ENCODE assay signal across 12 cellular contexts in genomic region chr1:236465231-236465958, GRCh38. TPM values are rescaled to one million over a fixed set of nuclear protein-coding genes. Genes with fewer than 3 reads are reported as not detected.
DNase-seq lines count a peak whose midpoint lies in the region; ATAC-seq and TF ChIP-seq lines count a peak whose summit lies in the region.
"Had no signal": no experiment of that assay in that cellular context is flagged by ENCODE, and none has a peak within 500 bp of the region (broad histone marks: within the 10 kb centered on the region; RNA-seq: fewer than 3 reads in every experiment).

No MANE protein-coding gene starts in this region.

- ATAC-seq in GM19324 (IDR thresholded peaks at IDR 0.05; ENCODE audit: low FRiP score, unreplicated experiment) (peak; percentile 35), HG02588 (IDR thresholded peaks at IDR 0.05; ENCODE audit: unreplicated experiment) (peak; percentile 8), HG03460 (IDR thresholded peaks at IDR 0.05; ENCODE audit: unreplicated experiment) (peak; percentile 34), heart right ventricle (no peak)
- ATAC-seq in naive thymus-derived CD4-positive, alpha-beta T cell, result no peak

- no peak overlapping the region for H3K27ac ChIP-seq in naive thymus-derived CD4-positive, alpha-beta T cell (ENCODE audit: low read depth, low read length)
- no peak overlapping the region for H3K27ac ChIP-seq in heart right ventricle
- H3K27ac ChIP-seq: thoracic aorta had no signal

- TF ChIP-seq CTCF in heart right ventricle (IDR thresholded peaks at IDR 0.05), result no peak

- H3K4me3 ChIP-seq in naive thymus-derived CD4-positive, alpha-beta T cell (ENCODE audit: low read length), result peak overlapping the region; percentile 4
- no peak overlapping the region for H3K4me3 ChIP-seq in heart right ventricle
- H3K4me3 ChIP-seq: thoracic aorta had no signal

- H3K36me3 ChIP-seq in naive thymus-derived CD4-positive, alpha-beta T cell (ENCODE audit: control insufficient read depth in 2 of 3, insufficient read depth in 3 of 3, low read length in 3 of 3), result no peaks in the 10 kb centered on the region
- no peaks in the 10 kb centered on the region for H3K36me3 ChIP-seq in heart right ventricle
- H3K36me3 ChIP-seq: thoracic aorta had no signal

- intact Hi-C loops in naive thymus-derived CD4-positive, alpha-beta T cell (cut with micrococcal nuclease), result no loop called here
- intact Hi-C loops in heart right ventricle (cut with DNase I), result no loop called here

- peaks cover 11 to 39% (median 21%) of the 10 kb centered on the region in 5 donors for H3K27me3 Mint-ChIP-seq in naive thymus-derived CD4-positive, alpha-beta T cell

- 82 to 86% methylated on average over 9 of the region's 9 CpGs for WGBS in heart right ventricle, 2 donors

- H3K27me3 ChIP-seq in naive thymus-derived CD4-positive, alpha-beta T cell (ENCODE audit: control insufficient read depth in 2 of 2, insufficient read depth in 2 of 2, low read length in 2 of 2), result no peaks in the 10 kb centered on the region
- H3K27me3 ChIP-seq in heart right ventricle, result peaks cover 0 to 4% (median 0%) of the 10 kb centered on the region in 7 donors

- H3K36me3 Mint-ChIP-seq in naive thymus-derived CD4-positive, alpha-beta T cell, result peaks cover 0 to 5% (median 0%) of the 10 kb centered on the region in 5 donors

- H3K9me3 Mint-ChIP-seq in naive thymus-derived CD4-positive, alpha-beta T cell, result peaks cover 0 to 1% (median 0%) of the 10 kb centered on the region in 11 donors
- H3K9me3 Mint-ChIP-seq: activated T-helper 2 cell treated with anti-CD3 and anti-CD28 coated beads, Interferon-gamma antibody, Interleukin-2, Interleukin-4, amounts not matched to agents 10 μg/mL and 5 μg/mL and 100 μg/mL, durations not matched to agents 14 hours and 24 hours and 36 hours; H9 had no signal

- peaks cover 17 to 20% of the 10 kb centered on the region in 2 donors for H3K4me1 ChIP-seq in naive thymus-derived CD4-positive, alpha-beta T cell (ENCODE audit: control insufficient read depth in 2 of 2, insufficient read depth in 2 of 2, low read length in 2 of 2)
- no peaks in the 10 kb centered on the region for H3K4me1 ChIP-seq in heart right ventricle

- DNase-seq in naive thymus-derived CD4-positive, alpha-beta T cell, result no peak
- DNase-seq in NCI-H748 treated with DMSO at 0.1 percent for 48 hours (lab: John Stamatoyannopoulos, UW) (no peak), heart right ventricle (no peak), DMS79 (lab: John Stamatoyannopoulos, UW) (no peak), GF-D8 (lab: John Stamatoyannopoulos, UW) (no peak)
- DNase-seq: H9, NCI-H526 treated with DMSO at 0.1 percent for 48 hours had no signal

- H3K27ac Mint-ChIP-seq in naive thymus-derived CD4-positive, alpha-beta T cell, result peak overlapping the region in 3 of 9 donors; percentile 31 to 41 (median 35)
- H3K27ac Mint-ChIP-seq: activated T-helper 2 cell treated with anti-CD3 and anti-CD28 coated beads, Interferon-gamma antibody, Interleukin-2, Interleukin-4, amounts not matched to agents 10 μg/mL and 5 μg/mL and 100 μg/mL, durations not matched to agents 14 hours and 24 hours and 36 hours had no signal

- no peaks in the 10 kb centered on the region for H3K9me3 ChIP-seq in naive thymus-derived CD4-positive, alpha-beta T cell (ENCODE audit: control insufficient read depth in 2 of 3, low read length in 3 of 3)
- no peaks in the 10 kb centered on the region for H3K9me3 ChIP-seq in heart right ventricle
- H3K9me3 ChIP-seq: thoracic aorta had no signal

- CTCF ChIA-PET in naive thymus-derived CD4-positive, alpha-beta T cell (lab: Charles Lee), result no interaction called here

- peaks cover 18 to 25% (median 21%) of the 10 kb centered on the region in 7 donors for H3K4me1 Mint-ChIP-seq in naive thymus-derived CD4-positive, alpha-beta T cell

- POLR2A ChIA-PET in naive thymus-derived CD4-positive, alpha-beta T cell (lab: Charles Lee), result no interaction called here

- H3K4me3 Mint-ChIP-seq in naive thymus-derived CD4-positive, alpha-beta T cell, result peak overlapping the region in 9 of 10 donors; percentile 13 to 76 (median 66)
- H3K4me3 Mint-ChIP-seq: H9 had no signal

RNA-seq across cellular contexts. Expression of gene LGALS8, which starts 58.4 kb away (rescaled TPM):
- total RNA-seq in naive thymus-derived CD4-positive, alpha-beta T cell, result 100 to 1,000 TPM; 114 to 143 (median 134) TPM
- polyA plus RNA-seq in naive thymus-derived CD4-positive, alpha-beta T cell, result 10 to 100 TPM; 41.3 to 45.0 TPM
- total RNA-seq in heart right ventricle, result 100 to 1,000 TPM in 1 of 10 donors, 10 to 100 TPM in 9; 56.4 to 107 (median 90.5) TPM
- polyA plus RNA-seq in heart right ventricle, result 10 to 100 TPM; 36.7 to 47.5 TPM

Comparison
In these comparisons a context has a peak if more than half of its experiments do, and no peak if none do; other contexts are left out.
1. ATAC-seq: peak in GM19324 (single experiment), HG02588 (single experiment) and HG03460 (single experiment); none in naive thymus-derived CD4-positive, alpha-beta T cell (single experiment) and heart right ventricle (0 of 8).